ENCODE assay signal across 16 cellular contexts in genomic region chr13:112891477-112892401, GRCh38.
DNase-seq lines count a peak whose midpoint lies in the region; ATAC-seq, FAIRE-seq and TF ChIP-seq lines count a peak whose summit lies in the region.
"Had no signal": no experiment of that assay in that cellular context is flagged by ENCODE, and none has a peak within 500 bp of the region (broad histone marks: within the 10 kb centered on the region; RNA-seq: fewer than 3 reads in every experiment).

No MANE protein-coding gene starts in this region.

- H3K9me1 ChIP-seq in keratinocyte (ENCODE audit: control insufficient read depth, extremely low read depth, insufficient read depth, low read length): no peaks in the 10 kb centered on the region

- FAIRE-seq in keratinocyte (lab: Jason Lieb, UNC): no peak
- FAIRE-seq: A549 had no signal

- TF ChIP-seq CTCF in keratinocyte (optimal IDR thresholded peaks at IDR 0.05 in 1 of 3, IDR thresholded peaks at IDR 0.05 in 1 of 3, conservative IDR thresholded peaks at IDR 0.05 in 1 of 3; ENCODE audit: extremely low read depth in 1 of 3, insufficient read depth in 2 of 3, low read length in 3 of 3) (no peak), type B pancreatic cell (conservative IDR thresholded peaks at IDR 0.05) (no peak)
- TF ChIP-seq CTCF in activated CD8-positive, alpha-beta T cell treated with anti-CD3 and anti-CD28 coated beads for 36 hours (IDR thresholded peaks at IDR 0.05): no peak

- no peaks in the 10 kb centered on the region for H4K20me1 ChIP-seq in keratinocyte (ENCODE audit: control insufficient read depth, extremely low read depth, insufficient read depth, low read length)

- peak overlapping the region; percentile 3 for H3K4me2 ChIP-seq in keratinocyte (ENCODE audit: control insufficient read depth, extremely low read depth, insufficient read depth, low read depth, low read length)

- H3K4me3 Mint-ChIP-seq in type B pancreatic cell: peak overlapping the region; percentile 63
- H3K4me3 Mint-ChIP-seq in activated CD8-positive, alpha-beta T cell treated with anti-CD3 and anti-CD28 coated beads for 36 hours: no peak overlapping the region

- H3K36me3 Mint-ChIP-seq in type B pancreatic cell: no peaks in the 10 kb centered on the region
- no peaks in the 10 kb centered on the region for H3K36me3 Mint-ChIP-seq in activated CD8-positive, alpha-beta T cell treated with anti-CD3 and anti-CD28 coated beads for 36 hours (ENCODE audit: low read depth)

- POLR2A ChIA-PET in activated CD8-positive, alpha-beta T cell treated with anti-CD3 and anti-CD28 coated beads for 36 hours (lab: Charles Lee): interaction anchor here (1.8 kb wide), 1 partner anchor 18 kb away, joined by 4 read pairs; no protein-coding TSS in a partner anchor

- peaks cover 8% of the 10 kb centered on the region for H3K27me3 Mint-ChIP-seq in type B pancreatic cell
- H3K27me3 Mint-ChIP-seq in activated CD8-positive, alpha-beta T cell treated with anti-CD3 and anti-CD28 coated beads for 36 hours: peaks cover 14% of the 10 kb centered on the region

- H3K27ac Mint-ChIP-seq in type B pancreatic cell: peak overlapping the region; percentile 92
- H3K27ac Mint-ChIP-seq in activated CD8-positive, alpha-beta T cell treated with anti-CD3 and anti-CD28 coated beads for 36 hours: no peak overlapping the region

- peaks cover 67% of the 10 kb centered on the region for H3K27me3 ChIP-seq in keratinocyte (ENCODE audit: control insufficient read depth, extremely low read depth, insufficient read depth, low read length)

- H3K4me1 Mint-ChIP-seq in type B pancreatic cell (ENCODE audit: unreplicated experiment): peaks cover 24% of the 10 kb centered on the region
- H3K4me1 Mint-ChIP-seq in activated CD8-positive, alpha-beta T cell treated with anti-CD3 and anti-CD28 coated beads for 36 hours (ENCODE audit: low read depth): peaks cover 5% of the 10 kb centered on the region

- no peaks in the 10 kb centered on the region for H3K36me3 ChIP-seq in keratinocyte (ENCODE audit: control insufficient read depth in 2 of 2, extremely low read depth in 1 of 2, insufficient read depth in 2 of 2, low read length in 2 of 2)
- H3K36me3 ChIP-seq: MG63, SJSA1, tibial artery had no signal

- peak; percentile 9 for DNase-seq in activated naive CD4-positive, alpha-beta T cell treated with anti-CD3 and anti-CD28 coated beads, Interleukin-2, amount 50 U/mL, for 16 hours
- no peak for DNase-seq in activated naive CD4-positive, alpha-beta T cell (lab: John Stamatoyannopoulos, UW)
- DNase-seq in NCI-H748 treated with DMSO at 0.1 percent for 48 hours (lab: John Stamatoyannopoulos, UW): peak; percentile 14
- no peak for DNase-seq in keratinocyte (ENCODE audit: low read depth, low spot score)
- no peak for DNase-seq in type B pancreatic cell (ENCODE audit: extremely low spot score, unreplicated experiment)
- DNase-seq in activated CD8-positive, alpha-beta T cell treated with anti-CD3 and anti-CD28 coated beads for 36 hours: no peak
- DNase-seq in cerebellar cortex (ENCODE audit: low spot score): no peak
- DNase-seq: activated CD8-positive, alpha-beta memory T cell treated with anti-CD3 and anti-CD28 coated beads, Interleukin-2, amount 50 U/mL, for 4 hours; MG63; stimulated activated CD4-positive, alpha-beta T cell treated with anti-CD3 and anti-CD28 coated beads, Interleukin-15, amount 100 ng/mL, for 24 hours; tibial artery had no signal

- no peaks in the 10 kb centered on the region for H3K4me1 ChIP-seq in keratinocyte (ENCODE audit: control insufficient read depth, extremely low read depth, insufficient read depth, low read length)
- H3K4me1 ChIP-seq: parathyroid adenoma, SJSA1 had no signal

- no peak for ATAC-seq in activated CD8-positive, alpha-beta T cell treated with anti-CD3 and anti-CD28 coated beads for 36 hours
- no peak for ATAC-seq in GM18511 (IDR thresholded peaks at IDR 0.05; ENCODE audit: unreplicated experiment)

- no peaks in the 10 kb centered on the region for H3K9me3 ChIP-seq in keratinocyte (ENCODE audit: control insufficient read depth, low read depth, low read length)
- H3K9me3 ChIP-seq: A549, MG63, SJSA1, tibial artery had no signal

- H2AFZ ChIP-seq in keratinocyte (ENCODE audit: control insufficient read depth, low read length): no peak overlapping the region
- H2AFZ ChIP-seq: parathyroid adenoma had no signal

- H3K9me3 Mint-ChIP-seq in type B pancreatic cell: no peaks in the 10 kb centered on the region
- no peaks in the 10 kb centered on the region for H3K9me3 Mint-ChIP-seq in activated CD8-positive, alpha-beta T cell treated with anti-CD3 and anti-CD28 coated beads for 36 hours

- dilution Hi-C loops in keratinocyte (cut with MboI; ENCODE audit: extremely low pct_ligation_motif_present, low sequenced_read_pairs): no loop called here

- CTCF ChIA-PET in activated CD8-positive, alpha-beta T cell treated with anti-CD3 and anti-CD28 coated beads for 36 hours (lab: Charles Lee): interaction anchor here (1.1 kb wide), 1 partner anchor 17 kb away, joined by 3 read pairs; no protein-coding TSS in a partner anchor

- H3K9ac ChIP-seq in keratinocyte (ENCODE audit: control insufficient read depth, extremely low read depth, insufficient read depth, low read length): no peak overlapping the region
- H3K9ac ChIP-seq: parathyroid adenoma had no signal

- H3K79me2 ChIP-seq in keratinocyte (ENCODE audit: control insufficient read depth, insufficient read depth, low read length): no peaks in the 10 kb centered on the region
- H3K79me2 ChIP-seq: parathyroid adenoma had no signal

- intact Hi-C loops in activated CD8-positive, alpha-beta T cell treated with anti-CD3 and anti-CD28 coated beads for 36 hours (cut with micrococcal nuclease): no loop called here

- no peak overlapping the region for H3K4me3 ChIP-seq in keratinocyte (ENCODE audit: control insufficient read depth in 2 of 3, extremely low read depth in 1 of 3, insufficient read depth in 2 of 3, low read depth in 1 of 3, low read length in 3 of 3)
- H3K4me3 ChIP-seq: A549, coronary artery, MG63, SJSA1, tibial artery had no signal

- H3K27ac ChIP-seq in keratinocyte (ENCODE audit: control insufficient read depth, insufficient read depth, low read length): no peak overlapping the region
- H3K27ac ChIP-seq: coronary artery, parathyroid adenoma, SJSA1, tibial artery had no signal

Comparison
In these comparisons a context has a peak if more than half of its experiments do, and no peak if none do; other contexts are left out.
1. DNase-seq: peak in activated naive CD4-positive, alpha-beta T cell treated with anti-CD3 and anti-CD28 coated beads, Interleukin-2, amount 50 U/mL, for 16 hours (single experiment) and NCI-H748 treated with DMSO at 0.1 percent for 48 hours (single experiment); none in activated naive CD4-positive, alpha-beta T cell (0 of 4), keratinocyte (single experiment), type B pancreatic cell (single experiment), activated CD8-positive, alpha-beta T cell treated with anti-CD3 and anti-CD28 coated beads for 36 hours (single experiment) and cerebellar cortex (single experiment).